Comparison of ENCODE assay signal across 12 cellular contexts in genomic region chr9:86176468-86176867, GRCh38.
DNase-seq lines count a peak whose midpoint lies in the region; ATAC-seq lines count a peak whose summit lies in the region.
"Had no signal": no experiment of that assay in that cellular context is flagged by ENCODE, and none has a peak within 500 bp of the region (broad histone marks: within the 10 kb centered on the region; RNA-seq: fewer than 3 reads in every experiment).

No MANE protein-coding gene starts in this region.

- no peak overlapping the region for H3K27ac ChIP-seq in effector memory CD4-positive, alpha-beta T cell (ENCODE audit: insufficient read depth, low read length, poor library complexity, severe bottlenecking)
- H3K27ac ChIP-seq: coronary artery, KMS-11 had no signal

- H3K4me1 Mint-ChIP-seq in activated CD8-positive, alpha-beta memory T cell treated with anti-CD3 and anti-CD28 coated beads, Interleukin-2, amount 10 ng/mL, durations not matched to agents 7 days and 5 days = no peaks in the 10 kb centered on the region

- no peak for ATAC-seq in activated CD8-positive, alpha-beta memory T cell treated with anti-CD3 and anti-CD28 coated beads, Interleukin-2, amount 10 ng/mL, durations not matched to agents 7 days and 5 days
- ATAC-seq in HG03457 (IDR thresholded peaks at IDR 0.05; ENCODE audit: unreplicated experiment) = no peak

- no peak overlapping the region for H3K4me3 Mint-ChIP-seq in activated CD8-positive, alpha-beta memory T cell treated with anti-CD3 and anti-CD28 coated beads, Interleukin-2, amount 10 ng/mL, durations not matched to agents 7 days and 5 days
- H3K4me3 Mint-ChIP-seq: T-helper 1 cell treated with Interleukin-12 subunit alpha and Interleukin-12 subunit beta and Interleukin-4 antibody, amounts not matched to agents 30 μg/mL and 1 μg/mL, for 36 hours had no signal

- H3K27ac Mint-ChIP-seq in activated CD8-positive, alpha-beta memory T cell treated with anti-CD3 and anti-CD28 coated beads, Interleukin-2, amount 10 ng/mL, durations not matched to agents 7 days and 5 days = no peak overlapping the region
- H3K27ac Mint-ChIP-seq: T-helper 1 cell treated with Interleukin-12 subunit alpha and Interleukin-12 subunit beta and Interleukin-4 antibody, amounts not matched to agents 30 μg/mL and 1 μg/mL, for 36 hours had no signal

- DNase-seq in COLO829 (ENCODE audit: low spot score) (peak; percentile 66), NCI-H1092 treated with DMSO at 0.1 percent for 48 hours (lab: John Stamatoyannopoulos, UW) (peak; percentile 96), NCI-H510A treated with DMSO at 0.1 percent for 48 hours (lab: John Stamatoyannopoulos, UW) (peak; percentile 53), amniotic epithelial cell (ENCODE audit: low read depth) (peak; percentile 31), AG20443 (ENCODE audit: low spot score) (no peak)
- no peak for DNase-seq in effector memory CD4-positive, alpha-beta T cell
- no peak for DNase-seq in activated CD8-positive, alpha-beta memory T cell treated with anti-CD3 and anti-CD28 coated beads, Interleukin-2, amount 10 ng/mL, durations not matched to agents 7 days and 5 days
- DNase-seq: posterior cingulate gyrus had no signal

- H3K27me3 Mint-ChIP-seq in activated CD8-positive, alpha-beta memory T cell treated with anti-CD3 and anti-CD28 coated beads, Interleukin-2, amount 10 ng/mL, durations not matched to agents 7 days and 5 days = no peaks in the 10 kb centered on the region

- no peaks in the 10 kb centered on the region for H3K9me3 Mint-ChIP-seq in activated CD8-positive, alpha-beta memory T cell treated with anti-CD3 and anti-CD28 coated beads, Interleukin-2, amount 10 ng/mL, durations not matched to agents 7 days and 5 days (ENCODE audit: low read depth)
- H3K9me3 Mint-ChIP-seq: T-helper 1 cell treated with Interleukin-12 subunit alpha and Interleukin-12 subunit beta and Interleukin-4 antibody, amounts not matched to agents 30 μg/mL and 1 μg/mL, for 36 hours had no signal

- no peaks in the 10 kb centered on the region for H3K36me3 Mint-ChIP-seq in activated CD8-positive, alpha-beta memory T cell treated with anti-CD3 and anti-CD28 coated beads, Interleukin-2, amount 10 ng/mL, durations not matched to agents 7 days and 5 days

- no peaks in the 10 kb centered on the region for H3K36me3 ChIP-seq in effector memory CD4-positive, alpha-beta T cell (ENCODE audit: control insufficient read depth, insufficient read depth, low read length)

- H3K4me3 ChIP-seq in effector memory CD4-positive, alpha-beta T cell (ENCODE audit: insufficient read depth, low read depth, low read length, poor library complexity, severe bottlenecking) = no peak overlapping the region
- H3K4me3 ChIP-seq: coronary artery had no signal

- no peaks in the 10 kb centered on the region for H3K9me3 ChIP-seq in effector memory CD4-positive, alpha-beta T cell (ENCODE audit: control insufficient read depth, low read length)

- H3K4me1 ChIP-seq in effector memory CD4-positive, alpha-beta T cell (ENCODE audit: control insufficient read depth, insufficient read depth, low read length, poor library complexity, severe bottlenecking) = no peaks in the 10 kb centered on the region

- H3K27me3 ChIP-seq in effector memory CD4-positive, alpha-beta T cell (replicated peaks; ENCODE audit: control insufficient read depth, insufficient read depth, low read length, poor library complexity, severe bottlenecking) = no peaks in the 10 kb centered on the region

- CTCF ChIA-PET in activated CD8-positive, alpha-beta memory T cell treated with anti-CD3 and anti-CD28 coated beads, Interleukin-2, amount 10 ng/mL, durations not matched to agents 7 days and 5 days (lab: Charles Lee) = no interaction called here

Comparison
In these comparisons a context has a peak if more than half of its experiments do, and no peak if none do; other contexts are left out.
1. DNase-seq: peak in COLO829 (single experiment), NCI-H1092 treated with DMSO at 0.1 percent for 48 hours (single experiment), NCI-H510A treated with DMSO at 0.1 percent for 48 hours (single experiment) and amniotic epithelial cell (single experiment); none in effector memory CD4-positive, alpha-beta T cell (0 of 3), activated CD8-positive, alpha-beta memory T cell treated with anti-CD3 and anti-CD28 coated beads, Interleukin-2, amount 10 ng/mL, durations not matched to agents 7 days and 5 days (single experiment) and AG20443 (single experiment).